1 cellular context compared by ENCODE assay signal in the genomic region with DNA sequence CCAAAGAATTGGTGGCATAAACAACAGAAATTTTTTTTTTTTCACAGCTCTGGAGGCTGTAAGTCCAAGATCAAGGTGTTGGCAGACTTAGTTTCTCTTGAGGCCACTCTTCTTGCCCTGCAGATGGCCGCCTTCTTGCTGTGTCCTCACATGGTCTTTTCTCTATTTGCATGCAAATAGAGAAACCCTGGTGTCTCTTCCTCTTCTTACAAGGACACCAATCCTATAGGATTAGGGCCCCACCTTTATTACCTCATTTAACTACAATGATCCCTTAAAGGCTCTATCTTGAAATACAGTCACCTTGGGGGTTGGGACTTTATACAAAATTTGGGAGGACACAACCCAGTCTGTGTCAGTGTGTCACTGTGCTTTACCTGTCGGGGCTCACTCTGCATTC.
TF ChIP-seq lines count a peak whose summit lies in the region.

No MANE protein-coding gene starts in this region.

TF ChIP-seq in GM12878, 131 proteins besides CTCF, POLR2A, EP300 and RAD21 (continued from another document):
- TF ChIP-seq, protein P1, sequence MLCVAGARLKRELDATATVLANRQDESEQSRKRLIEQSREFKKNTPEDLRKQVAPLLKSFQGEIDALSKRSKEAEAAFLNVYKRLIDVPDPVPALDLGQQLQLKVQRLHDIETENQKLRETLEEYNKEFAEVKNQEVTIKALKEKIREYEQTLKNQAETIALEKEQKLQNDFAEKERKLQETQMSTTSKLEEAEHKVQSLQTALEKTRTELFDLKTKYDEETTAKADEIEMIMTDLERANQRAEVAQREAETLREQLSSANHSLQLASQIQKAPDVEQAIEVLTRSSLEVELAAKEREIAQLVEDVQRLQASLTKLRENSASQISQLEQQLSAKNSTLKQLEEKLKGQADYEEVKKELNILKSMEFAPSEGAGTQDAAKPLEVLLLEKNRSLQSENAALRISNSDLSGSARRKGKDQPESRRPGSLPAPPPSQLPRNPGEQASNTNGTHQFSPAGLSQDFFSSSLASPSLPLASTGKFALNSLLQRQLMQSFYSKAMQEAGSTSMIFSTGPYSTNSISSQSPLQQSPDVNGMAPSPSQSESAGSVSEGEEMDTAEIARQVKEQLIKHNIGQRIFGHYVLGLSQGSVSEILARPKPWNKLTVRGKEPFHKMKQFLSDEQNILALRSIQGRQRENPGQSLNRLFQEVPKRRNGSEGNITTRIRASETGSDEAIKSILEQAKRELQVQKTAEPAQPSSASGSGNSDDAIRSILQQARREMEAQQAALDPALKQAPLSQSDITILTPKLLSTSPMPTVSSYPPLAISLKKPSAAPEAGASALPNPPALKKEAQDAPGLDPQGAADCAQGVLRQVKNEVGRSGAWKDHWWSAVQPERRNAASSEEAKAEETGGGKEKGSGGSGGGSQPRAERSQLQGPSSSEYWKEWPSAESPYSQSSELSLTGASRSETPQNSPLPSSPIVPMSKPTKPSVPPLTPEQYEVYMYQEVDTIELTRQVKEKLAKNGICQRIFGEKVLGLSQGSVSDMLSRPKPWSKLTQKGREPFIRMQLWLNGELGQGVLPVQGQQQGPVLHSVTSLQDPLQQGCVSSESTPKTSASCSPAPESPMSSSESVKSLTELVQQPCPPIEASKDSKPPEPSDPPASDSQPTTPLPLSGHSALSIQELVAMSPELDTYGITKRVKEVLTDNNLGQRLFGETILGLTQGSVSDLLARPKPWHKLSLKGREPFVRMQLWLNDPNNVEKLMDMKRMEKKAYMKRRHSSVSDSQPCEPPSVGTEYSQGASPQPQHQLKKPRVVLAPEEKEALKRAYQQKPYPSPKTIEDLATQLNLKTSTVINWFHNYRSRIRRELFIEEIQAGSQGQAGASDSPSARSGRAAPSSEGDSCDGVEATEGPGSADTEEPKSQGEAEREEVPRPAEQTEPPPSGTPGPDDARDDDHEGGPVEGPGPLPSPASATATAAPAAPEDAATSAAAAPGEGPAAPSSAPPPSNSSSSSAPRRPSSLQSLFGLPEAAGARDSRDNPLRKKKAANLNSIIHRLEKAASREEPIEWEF (IDR thresholded peaks at IDR 0.05; ENCODE audit: insufficient replicate concordance, low read depth, low read length) = no peak
- no peak for TF ChIP-seq ZNF592 (IDR thresholded peaks at IDR 0.05)
- no peak for TF ChIP-seq ZNF622 (IDR thresholded peaks at IDR 0.05)
- TF ChIP-seq MYC (IDR thresholded peaks at IDR 0.05; ENCODE audit: insufficient read depth, insufficient read length, insufficient replicate concordance, low read length, severe bottlenecking) = no peak
- TF ChIP-seq SPI1 (IDR thresholded peaks at IDR 0.05; ENCODE audit: borderline replicate concordance, insufficient read depth, low read depth, low read length) = no peak
- TF ChIP-seq, protein P2, sequence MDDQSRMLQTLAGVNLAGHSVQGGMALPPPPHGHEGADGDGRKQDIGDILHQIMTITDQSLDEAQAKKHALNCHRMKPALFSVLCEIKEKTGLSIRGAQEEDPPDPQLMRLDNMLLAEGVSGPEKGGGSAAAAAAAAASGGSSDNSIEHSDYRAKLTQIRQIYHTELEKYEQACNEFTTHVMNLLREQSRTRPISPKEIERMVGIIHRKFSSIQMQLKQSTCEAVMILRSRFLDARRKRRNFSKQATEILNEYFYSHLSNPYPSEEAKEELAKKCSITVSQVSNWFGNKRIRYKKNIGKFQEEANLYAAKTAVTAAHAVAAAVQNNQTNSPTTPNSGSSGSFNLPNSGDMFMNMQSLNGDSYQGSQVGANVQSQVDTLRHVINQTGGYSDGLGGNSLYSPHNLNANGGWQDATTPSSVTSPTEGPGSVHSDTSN (IDR thresholded peaks at IDR 0.05; ENCODE audit: insufficient replicate concordance, low read depth, low read length) = no peak
- TF ChIP-seq BHLHE40 (IDR thresholded peaks at IDR 0.05; ENCODE audit: borderline replicate concordance in 1 of 2, low read depth in 2 of 2, low read length in 1 of 2) = no peak
- TF ChIP-seq RAD51 (IDR thresholded peaks at IDR 0.05) = no peak
- no peak for TF ChIP-seq CEBPB (IDR thresholded peaks at IDR 0.05; ENCODE audit: borderline replicate concordance in 1 of 2, low read depth in 2 of 2, low read length in 2 of 2)
- no peak for TF ChIP-seq BCL3 (IDR thresholded peaks at IDR 0.05; ENCODE audit: borderline replicate concordance, insufficient read depth, low read depth, low read length, poor library complexity, severe bottlenecking)
- no peak for TF ChIP-seq RELA (IDR thresholded peaks at IDR 0.05; ENCODE audit: borderline replicate concordance, partially characterized antibody)
